16 cellular contexts compared by ENCODE assay signal in the genomic region with DNA sequence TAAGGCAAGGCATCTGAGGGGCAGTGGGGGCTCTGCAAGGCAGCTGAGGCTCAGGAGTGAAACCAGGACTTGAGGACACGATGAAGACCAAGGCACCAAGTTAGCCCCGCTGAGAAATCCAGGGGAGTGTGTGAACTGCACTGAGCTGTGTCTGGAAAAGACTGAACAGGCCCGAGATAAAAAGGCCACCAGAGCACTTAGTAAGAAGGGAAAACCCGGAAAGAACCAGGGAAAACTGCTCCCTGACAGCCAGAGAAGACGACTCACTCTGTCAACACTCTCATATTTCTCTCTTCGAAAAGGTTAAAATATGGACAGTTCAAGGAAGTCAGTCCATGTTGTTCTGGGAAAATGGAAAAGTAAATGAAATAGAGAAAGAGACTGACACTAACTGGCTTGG.
"Had no signal": no experiment of that assay in that cellular context is flagged by ENCODE, and none has a peak within 500 bp of the region (broad histone marks: within the 10 kb centered on the region; RNA-seq: fewer than 3 reads in every experiment).

No MANE protein-coding gene starts in this region.

- DNase-seq: activated CD4-positive, alpha-beta T cell treated with anti-CD3 and anti-CD28 coated beads for 4 hours; activated CD8-positive, alpha-beta T cell treated with anti-CD3 and anti-CD28 coated beads, Interleukin-2, amount 10 ng/mL, durations not matched to agents 7 days and 5 days; activated naive CD4-positive, alpha-beta T cell treated with Interleukin-2 at 50 U/mL for 16 hours; activated naive CD8-positive, alpha-beta T cell treated with anti-CD3 and anti-CD28 coated beads, Interleukin-2, amount 50 U/mL, for 24 hours; central memory CD4-positive, alpha-beta T cell; cortex of kidney; effector CD8-positive, alpha-beta T cell; naive thymus-derived CD4-positive, alpha-beta T cell; nucleus accumbens; stimulated activated naive CD4-positive, alpha-beta T cell; T-helper 1 cell; trophoblast cell had no signal

- H3K27me3 ChIP-seq: right lobe of liver had no signal

- H3K36me3 ChIP-seq: right lobe of liver had no signal

- H3K4me3 ChIP-seq: right lobe of liver had no signal

- FAIRE-seq: astrocyte had no signal

- ATAC-seq: activated CD8-positive, alpha-beta T cell treated with anti-CD3 and anti-CD28 coated beads, Interleukin-2, amount 10 ng/mL, durations not matched to agents 7 days and 5 days; activated naive CD8-positive, alpha-beta T cell treated with anti-CD3 and anti-CD28 coated beads, Interleukin-2, amount 50 U/mL, for 24 hours; naive thymus-derived CD4-positive, alpha-beta T cell had no signal

- H3K4me1 Mint-ChIP-seq: activated naive CD8-positive, alpha-beta T cell treated with anti-CD3 and anti-CD28 coated beads, Interleukin-2, amount 50 U/mL, for 24 hours had no signal

- H3K4me3 Mint-ChIP-seq: activated CD8-positive, alpha-beta T cell treated with anti-CD3 and anti-CD28 coated beads, Interleukin-2, amount 10 ng/mL, durations not matched to agents 7 days and 5 days; activated naive CD8-positive, alpha-beta T cell treated with anti-CD3 and anti-CD28 coated beads, Interleukin-2, amount 50 U/mL, for 24 hours; activated T-helper 1 cell treated with anti-CD3 and anti-CD28 coated beads, Interleukin-12 subunit alpha, Interleukin-12 subunit beta, Interleukin-2, Interleukin-4 antibody, amounts not matched to agents 30 ng/mL and 10 ng/mL and 1 ng/mL, durations not matched to agents 14 hours and 24 hours and 36 hours; naive thymus-derived CD4-positive, alpha-beta T cell had no signal

- H3K36me3 Mint-ChIP-seq: naive thymus-derived CD4-positive, alpha-beta T cell had no signal

- H3K9me3 Mint-ChIP-seq: activated naive CD8-positive, alpha-beta T cell treated with anti-CD3 and anti-CD28 coated beads, Interleukin-2, amount 50 U/mL, for 24 hours; activated T-helper 1 cell treated with anti-CD3 and anti-CD28 coated beads, Interleukin-12 subunit alpha, Interleukin-12 subunit beta, Interleukin-2, Interleukin-4 antibody, amounts not matched to agents 30 ng/mL and 10 ng/mL and 1 ng/mL, durations not matched to agents 14 hours and 24 hours and 36 hours; naive thymus-derived CD4-positive, alpha-beta T cell had no signal

- H3K27ac Mint-ChIP-seq: activated CD8-positive, alpha-beta T cell treated with anti-CD3 and anti-CD28 coated beads, Interleukin-2, amount 10 ng/mL, durations not matched to agents 7 days and 5 days; activated naive CD8-positive, alpha-beta T cell treated with anti-CD3 and anti-CD28 coated beads, Interleukin-2, amount 50 U/mL, for 24 hours; activated T-helper 1 cell treated with anti-CD3 and anti-CD28 coated beads, Interleukin-12 subunit alpha, Interleukin-12 subunit beta, Interleukin-2, Interleukin-4 antibody, amounts not matched to agents 30 ng/mL and 10 ng/mL and 1 ng/mL, durations not matched to agents 14 hours and 24 hours and 36 hours; naive thymus-derived CD4-positive, alpha-beta T cell; progenitor cell of endocrine pancreas had no signal

- H3K27me3 Mint-ChIP-seq: progenitor cell of endocrine pancreas had no signal
